Comparison of ENCODE assay signal across 1 cellular context in the genomic region with DNA sequence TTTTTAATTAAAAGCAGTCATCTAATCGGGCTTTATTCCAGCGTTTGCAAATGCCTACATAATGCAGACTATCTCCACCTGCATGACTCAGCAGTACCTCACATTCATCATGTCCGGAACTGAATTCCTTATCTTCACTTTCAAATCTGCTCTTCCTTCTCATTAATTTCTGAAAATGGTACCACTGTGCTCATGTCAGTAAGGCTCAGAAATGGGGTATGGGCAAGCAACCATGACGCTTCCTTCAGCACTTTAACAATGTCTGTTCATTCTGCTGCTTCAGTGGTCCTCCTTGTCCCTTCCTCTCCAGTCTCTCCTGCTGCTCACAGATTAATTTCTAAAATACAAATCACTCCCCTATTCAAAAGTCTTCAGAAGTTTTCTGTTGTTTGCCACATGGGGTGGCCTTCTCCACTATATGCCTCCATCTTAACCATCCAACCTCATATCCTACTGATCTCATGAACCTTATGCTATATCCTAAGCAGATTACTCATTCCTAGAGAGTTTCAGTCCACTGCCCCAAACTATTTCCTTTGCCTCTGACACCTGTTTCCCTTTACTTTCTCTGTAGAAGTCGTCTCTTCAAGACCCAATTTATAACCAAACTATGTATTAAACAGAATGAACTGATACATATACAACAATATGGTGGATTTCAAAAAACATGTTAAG.
TF ChIP-seq lines count a peak whose summit lies in the region.

No MANE protein-coding gene starts in this region.

TF ChIP-seq in GM23338, 12 proteins besides CTCF, POLR2A, EP300 and RAD21 (continued from another document):
- TF ChIP-seq ZNF462 (CRISPR knock-in tag; IDR thresholded peaks at IDR 0.05) (no peak), ZNF331 (CRISPR knock-in tag; IDR thresholded peaks at IDR 0.05; ENCODE audit: low read depth) (no peak), EZH2 (IDR thresholded peaks at IDR 0.05; ENCODE audit: low read depth, unreplicated experiment) (no peak), ETS1 (IDR thresholded peaks at IDR 0.05) (no peak), JUNB (IDR thresholded peaks at IDR 0.05; ENCODE audit: unreplicated experiment) (no peak), CREB1 (CRISPR knock-in tag; IDR thresholded peaks at IDR 0.05; ENCODE audit: low read depth) (no peak), NANOG (IDR thresholded peaks at IDR 0.05; ENCODE audit: borderline replicate concordance) (no peak), EZH2phosphoT487 (IDR thresholded peaks at IDR 0.05; ENCODE audit: unreplicated experiment) (no peak), POLR2AphosphoS5 (IDR thresholded peaks at IDR 0.05; ENCODE audit: low read depth) (no peak)
